Comparison of ENCODE assay signal across 1 cellular context in the genomic region with DNA sequence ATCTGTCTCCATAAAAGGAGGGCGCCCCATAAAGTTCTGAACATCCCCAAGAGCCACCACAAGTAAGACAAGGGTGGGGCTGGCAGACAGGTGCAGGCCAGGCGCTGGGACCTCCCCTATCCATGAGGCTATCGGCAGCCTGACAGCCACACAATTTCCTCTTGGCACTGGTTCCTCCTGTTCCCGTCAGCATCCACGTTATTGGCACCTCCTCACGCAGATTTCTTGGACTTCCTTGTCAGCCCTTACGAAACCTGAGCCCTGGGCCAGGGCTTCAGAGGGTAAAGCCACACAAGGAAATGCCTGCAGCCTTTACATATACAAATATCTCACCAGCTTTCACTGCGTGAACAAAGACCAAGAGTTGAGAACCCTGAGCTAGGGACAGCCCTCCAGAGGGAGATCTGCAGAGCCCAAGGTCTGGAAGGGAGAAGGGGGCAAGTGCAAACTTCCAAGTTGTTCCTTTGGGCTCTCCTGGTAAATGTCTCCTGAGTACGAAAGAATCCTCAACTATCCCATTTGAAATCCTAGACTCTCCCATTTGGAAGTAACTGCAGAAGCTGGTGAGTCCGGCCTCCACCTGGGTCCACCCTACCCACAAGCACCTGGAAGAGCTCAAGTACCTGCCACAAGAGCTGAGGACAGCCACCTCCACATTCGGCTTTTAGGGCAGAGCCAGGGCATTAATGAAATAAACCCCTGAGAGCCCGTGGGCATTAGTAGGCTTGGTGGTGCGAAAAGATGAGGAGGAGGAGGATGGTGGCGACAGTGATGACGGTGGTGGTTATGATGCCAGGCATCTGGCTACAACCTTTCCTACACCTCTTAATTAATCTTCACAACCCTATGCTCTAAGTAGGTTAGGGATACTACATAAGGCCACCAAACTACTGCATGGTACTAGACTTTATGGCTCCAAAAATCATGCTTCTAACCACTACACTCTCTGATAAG.
TF ChIP-seq lines count a peak whose summit lies in the region.

No MANE protein-coding gene starts in this region.

TF ChIP-seq in GM23338, 12 proteins besides CTCF, POLR2A, EP300 and RAD21 (continued from another document):
- TF ChIP-seq, protein P1, sequence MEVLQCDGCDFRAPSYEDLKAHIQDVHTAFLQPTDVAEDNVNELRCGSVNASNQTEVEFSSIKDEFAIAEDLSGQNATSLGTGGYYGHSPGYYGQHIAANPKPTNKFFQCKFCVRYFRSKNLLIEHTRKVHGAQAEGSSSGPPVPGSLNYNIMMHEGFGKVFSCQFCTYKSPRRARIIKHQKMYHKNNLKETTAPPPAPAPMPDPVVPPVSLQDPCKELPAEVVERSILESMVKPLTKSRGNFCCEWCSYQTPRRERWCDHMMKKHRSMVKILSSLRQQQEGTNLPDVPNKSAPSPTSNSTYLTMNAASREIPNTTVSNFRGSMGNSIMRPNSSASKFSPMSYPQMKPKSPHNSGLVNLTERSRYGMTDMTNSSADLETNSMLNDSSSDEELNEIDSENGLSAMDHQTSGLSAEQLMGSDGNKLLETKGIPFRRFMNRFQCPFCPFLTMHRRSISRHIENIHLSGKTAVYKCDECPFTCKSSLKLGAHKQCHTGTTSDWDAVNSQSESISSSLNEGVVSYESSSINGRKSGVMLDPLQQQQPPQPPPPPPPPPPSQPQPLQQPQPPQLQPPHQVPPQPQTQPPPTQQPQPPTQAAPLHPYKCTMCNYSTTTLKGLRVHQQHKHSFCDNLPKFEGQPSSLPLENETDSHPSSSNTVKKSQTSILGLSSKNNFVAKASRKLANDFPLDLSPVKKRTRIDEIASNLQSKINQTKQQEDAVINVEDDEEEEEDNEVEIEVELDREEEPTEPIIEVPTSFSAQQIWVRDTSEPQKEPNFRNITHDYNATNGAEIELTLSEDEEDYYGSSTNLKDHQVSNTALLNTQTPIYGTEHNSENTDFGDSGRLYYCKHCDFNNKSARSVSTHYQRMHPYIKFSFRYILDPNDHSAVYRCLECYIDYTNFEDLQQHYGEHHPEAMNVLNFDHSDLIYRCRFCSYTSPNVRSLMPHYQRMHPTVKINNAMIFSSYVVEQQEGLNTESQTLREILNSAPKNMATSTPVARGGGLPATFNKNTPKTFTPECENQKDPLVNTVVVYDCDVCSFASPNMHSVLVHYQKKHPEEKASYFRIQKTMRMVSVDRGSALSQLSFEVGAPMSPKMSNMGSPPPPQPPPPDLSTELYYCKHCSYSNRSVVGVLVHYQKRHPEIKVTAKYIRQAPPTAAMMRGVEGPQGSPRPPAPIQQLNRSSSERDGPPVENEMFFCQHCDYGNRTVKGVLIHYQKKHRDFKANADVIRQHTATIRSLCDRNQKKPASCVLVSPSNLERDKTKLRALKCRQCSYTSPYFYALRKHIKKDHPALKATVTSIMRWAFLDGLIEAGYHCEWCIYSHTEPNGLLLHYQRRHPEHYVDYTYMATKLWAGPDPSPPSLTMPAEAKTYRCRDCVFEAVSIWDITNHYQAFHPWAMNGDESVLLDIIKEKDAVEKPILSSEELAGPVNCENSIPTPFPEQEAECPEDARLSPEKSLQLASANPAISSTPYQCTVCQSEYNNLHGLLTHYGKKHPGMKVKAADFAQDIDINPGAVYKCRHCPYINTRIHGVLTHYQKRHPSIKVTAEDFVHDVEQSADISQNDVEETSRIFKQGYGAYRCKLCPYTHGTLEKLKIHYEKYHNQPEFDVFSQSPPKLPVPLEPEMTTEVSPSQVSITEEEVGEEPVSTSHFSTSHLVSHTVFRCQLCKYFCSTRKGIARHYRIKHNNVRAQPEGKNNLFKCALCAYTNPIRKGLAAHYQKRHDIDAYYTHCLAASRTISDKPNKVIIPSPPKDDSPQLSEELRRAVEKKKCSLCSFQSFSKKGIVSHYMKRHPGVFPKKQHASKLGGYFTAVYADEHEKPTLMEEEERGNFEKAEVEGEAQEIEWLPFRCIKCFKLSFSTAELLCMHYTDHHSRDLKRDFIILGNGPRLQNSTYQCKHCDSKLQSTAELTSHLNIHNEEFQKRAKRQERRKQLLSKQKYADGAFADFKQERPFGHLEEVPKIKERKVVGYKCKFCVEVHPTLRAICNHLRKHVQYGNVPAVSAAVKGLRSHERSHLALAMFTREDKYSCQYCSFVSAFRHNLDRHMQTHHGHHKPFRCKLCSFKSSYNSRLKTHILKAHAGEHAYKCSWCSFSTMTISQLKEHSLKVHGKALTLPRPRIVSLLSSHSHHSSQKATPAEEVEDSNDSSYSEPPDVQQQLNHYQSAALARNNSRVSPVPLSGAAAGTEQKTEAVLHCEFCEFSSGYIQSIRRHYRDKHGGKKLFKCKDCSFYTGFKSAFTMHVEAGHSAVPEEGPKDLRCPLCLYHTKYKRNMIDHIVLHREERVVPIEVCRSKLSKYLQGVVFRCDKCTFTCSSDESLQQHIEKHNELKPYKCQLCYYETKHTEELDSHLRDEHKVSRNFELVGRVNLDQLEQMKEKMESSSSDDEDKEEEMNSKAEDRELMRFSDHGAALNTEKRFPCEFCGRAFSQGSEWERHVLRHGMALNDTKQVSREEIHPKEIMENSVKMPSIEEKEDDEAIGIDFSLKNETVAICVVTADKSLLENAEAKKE (CRISPR knock-in tag; IDR thresholded peaks at IDR 0.05) = no peak
- TF ChIP-seq, protein P2, sequence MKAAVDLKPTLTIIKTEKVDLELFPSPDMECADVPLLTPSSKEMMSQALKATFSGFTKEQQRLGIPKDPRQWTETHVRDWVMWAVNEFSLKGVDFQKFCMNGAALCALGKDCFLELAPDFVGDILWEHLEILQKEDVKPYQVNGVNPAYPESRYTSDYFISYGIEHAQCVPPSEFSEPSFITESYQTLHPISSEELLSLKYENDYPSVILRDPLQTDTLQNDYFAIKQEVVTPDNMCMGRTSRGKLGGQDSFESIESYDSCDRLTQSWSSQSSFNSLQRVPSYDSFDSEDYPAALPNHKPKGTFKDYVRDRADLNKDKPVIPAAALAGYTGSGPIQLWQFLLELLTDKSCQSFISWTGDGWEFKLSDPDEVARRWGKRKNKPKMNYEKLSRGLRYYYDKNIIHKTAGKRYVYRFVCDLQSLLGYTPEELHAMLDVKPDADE (IDR thresholded peaks at IDR 0.05) = no peak
- no peak for TF ChIP-seq POLR2AphosphoS5 (IDR thresholded peaks at IDR 0.05; ENCODE audit: low read depth)
TF ChIP-seq in GM23338: peak in this region for 0.
